In the genomic region with DNA sequence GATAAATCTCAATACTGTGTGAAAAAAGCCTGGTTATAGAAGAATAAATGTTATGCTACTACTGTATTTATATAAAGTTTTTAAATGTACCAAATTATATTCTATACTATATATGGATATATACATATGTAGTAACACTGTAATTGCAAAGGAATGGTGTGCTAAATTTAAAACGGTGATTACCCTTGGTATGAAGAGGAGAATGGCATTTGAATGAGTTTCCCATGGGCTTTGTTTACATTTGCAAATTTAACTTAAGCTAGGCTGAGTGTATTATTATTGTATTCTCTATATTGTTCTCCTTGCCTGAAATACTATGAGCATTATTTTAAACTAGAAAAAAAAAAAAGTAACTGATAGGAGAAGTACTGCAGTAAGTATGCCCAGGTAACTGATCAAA, we compare ENCODE assay signal across 1 cellular context.
TF ChIP-seq lines count a peak whose summit lies in the region.

No MANE protein-coding gene starts in this region.

TF ChIP-seq in K562, 482 proteins besides CTCF, POLR2A, EP300 and RAD21:
- TF ChIP-seq ZFP36 (IDR thresholded peaks at IDR 0.05; ENCODE audit: low read depth, low read length, partially characterized antibody) (no peak), FOXK2 (conservative IDR thresholded peaks at IDR 0.05 in 1 of 2, IDR thresholded peaks at IDR 0.05 in 1 of 2; ENCODE audit: low read depth in 2 of 2) (0 out of 4 replicates have a peak, but pooled peaks have one; percentile 11 to 16), FUS (optimal IDR thresholded peaks at IDR 0.05; ENCODE audit: low read depth, low read length) (no peak), SREBF1 (IDR thresholded peaks at IDR 0.05; ENCODE audit: borderline replicate concordance, low read depth, low read length) (no peak)
- TF ChIP-seq, protein P1, sequence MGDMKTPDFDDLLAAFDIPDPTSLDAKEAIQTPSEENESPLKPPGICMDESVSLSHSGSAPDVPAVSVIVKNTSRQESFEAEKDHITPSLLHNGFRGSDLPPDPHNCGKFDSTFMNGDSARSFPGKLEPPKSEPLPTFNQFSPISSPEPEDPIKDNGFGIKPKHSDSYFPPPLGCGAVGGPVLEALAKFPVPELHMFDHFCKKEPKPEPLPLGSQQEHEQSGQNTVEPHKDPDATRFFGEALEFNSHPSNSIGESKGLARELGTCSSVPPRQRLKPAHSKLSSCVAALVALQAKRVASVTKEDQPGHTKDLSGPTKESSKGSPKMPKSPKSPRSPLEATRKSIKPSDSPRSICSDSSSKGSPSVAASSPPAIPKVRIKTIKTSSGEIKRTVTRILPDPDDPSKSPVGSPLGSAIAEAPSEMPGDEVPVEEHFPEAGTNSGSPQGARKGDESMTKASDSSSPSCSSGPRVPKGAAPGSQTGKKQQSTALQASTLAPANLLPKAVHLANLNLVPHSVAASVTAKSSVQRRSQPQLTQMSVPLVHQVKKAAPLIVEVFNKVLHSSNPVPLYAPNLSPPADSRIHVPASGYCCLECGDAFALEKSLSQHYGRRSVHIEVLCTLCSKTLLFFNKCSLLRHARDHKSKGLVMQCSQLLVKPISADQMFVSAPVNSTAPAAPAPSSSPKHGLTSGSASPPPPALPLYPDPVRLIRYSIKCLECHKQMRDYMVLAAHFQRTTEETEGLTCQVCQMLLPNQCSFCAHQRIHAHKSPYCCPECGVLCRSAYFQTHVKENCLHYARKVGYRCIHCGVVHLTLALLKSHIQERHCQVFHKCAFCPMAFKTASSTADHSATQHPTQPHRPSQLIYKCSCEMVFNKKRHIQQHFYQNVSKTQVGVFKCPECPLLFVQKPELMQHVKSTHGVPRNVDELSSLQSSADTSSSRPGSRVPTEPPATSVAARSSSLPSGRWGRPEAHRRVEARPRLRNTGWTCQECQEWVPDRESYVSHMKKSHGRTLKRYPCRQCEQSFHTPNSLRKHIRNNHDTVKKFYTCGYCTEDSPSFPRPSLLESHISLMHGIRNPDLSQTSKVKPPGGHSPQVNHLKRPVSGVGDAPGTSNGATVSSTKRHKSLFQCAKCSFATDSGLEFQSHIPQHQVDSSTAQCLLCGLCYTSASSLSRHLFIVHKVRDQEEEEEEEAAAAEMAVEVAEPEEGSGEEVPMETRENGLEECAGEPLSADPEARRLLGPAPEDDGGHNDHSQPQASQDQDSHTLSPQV (IDR thresholded peaks at IDR 0.05), result 0 out of 2 replicates have a peak, but pooled peaks have one; percentile 1
- TF ChIP-seq, protein P2, sequence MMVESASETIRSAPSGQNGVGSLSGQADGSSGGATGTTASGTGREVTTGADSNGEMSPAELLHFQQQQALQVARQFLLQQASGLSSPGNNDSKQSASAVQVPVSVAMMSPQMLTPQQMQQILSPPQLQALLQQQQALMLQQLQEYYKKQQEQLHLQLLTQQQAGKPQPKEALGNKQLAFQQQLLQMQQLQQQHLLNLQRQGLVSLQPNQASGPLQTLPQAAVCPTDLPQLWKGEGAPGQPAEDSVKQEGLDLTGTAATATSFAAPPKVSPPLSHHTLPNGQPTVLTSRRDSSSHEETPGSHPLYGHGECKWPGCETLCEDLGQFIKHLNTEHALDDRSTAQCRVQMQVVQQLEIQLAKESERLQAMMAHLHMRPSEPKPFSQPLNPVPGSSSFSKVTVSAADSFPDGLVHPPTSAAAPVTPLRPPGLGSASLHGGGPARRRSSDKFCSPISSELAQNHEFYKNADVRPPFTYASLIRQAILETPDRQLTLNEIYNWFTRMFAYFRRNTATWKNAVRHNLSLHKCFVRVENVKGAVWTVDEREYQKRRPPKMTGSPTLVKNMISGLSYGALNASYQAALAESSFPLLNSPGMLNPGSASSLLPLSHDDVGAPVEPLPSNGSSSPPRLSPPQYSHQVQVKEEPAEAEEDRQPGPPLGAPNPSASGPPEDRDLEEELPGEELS (CRISPR knock-in tag; IDR thresholded peaks at IDR 0.05; ENCODE audit: borderline replicate concordance), result no peak
